19 cellular contexts compared by ENCODE assay signal in genomic region chr3:72301779-72302178, GRCh38.
"Had no signal": no experiment of that assay in that cellular context is flagged by ENCODE, and none has a peak within 500 bp of the region (broad histone marks: within the 10 kb centered on the region; RNA-seq: fewer than 3 reads in every experiment).

No MANE protein-coding gene starts in this region.

- H3K36me3 Mint-ChIP-seq: activated naive CD4-positive, alpha-beta T cell treated with anti-CD3 and anti-CD28 coated beads, Interleukin-2, amount 50 U/mL, for 72 hours; natural killer cell treated with Interleukin-12 subunit alpha and Interleukin-12 subunit beta and Interleukin-15 and Interleukin-18, amount 100 ng/mL, for 72 hours; WTC11 had no signal

- H2AFZ ChIP-seq: hepatocyte had no signal

- ATAC-seq: activated naive CD4-positive, alpha-beta T cell treated with anti-CD3 and anti-CD28 coated beads, Interleukin-2, amount 50 U/mL, for 72 hours; stimulated activated naive CD8-positive, alpha-beta T cell treated with anti-CD3 and anti-CD28 coated beads, Interleukin-15, Interleukin-2, amounts not matched to agents 100 U/mL and 50 U/mL, for 24 hours; WTC11 had no signal

- H3K9me3 ChIP-seq: esophagus squamous epithelium, left ventricle myocardium inferior, right atrium auricular region, thoracic aorta had no signal

- H3K27me3 ChIP-seq: hepatocyte, right atrium auricular region had no signal

- H3K27ac ChIP-seq: coronary artery, esophagus squamous epithelium, hepatocyte, left ventricle myocardium inferior, right atrium auricular region, thoracic aorta had no signal

- H3K27ac Mint-ChIP-seq: activated CD4-positive, alpha-beta memory T cell treated with anti-CD3 and anti-CD28 coated beads, Interleukin-2, amount 10 ng/mL, durations not matched to agents 7 days and 5 days; activated naive CD4-positive, alpha-beta T cell treated with anti-CD3 and anti-CD28 coated beads, Interleukin-2, amount 50 U/mL, for 72 hours; WTC11 had no signal

- H3K4me3 Mint-ChIP-seq: activated CD4-positive, alpha-beta memory T cell treated with anti-CD3 and anti-CD28 coated beads, Interleukin-2, amount 10 ng/mL, durations not matched to agents 7 days and 5 days; natural killer cell treated with Interleukin-12 subunit alpha and Interleukin-12 subunit beta and Interleukin-15 and Interleukin-18, amount 100 ng/mL, for 72 hours; WTC11 had no signal

- H3K9me3 Mint-ChIP-seq: activated CD4-positive, alpha-beta memory T cell treated with anti-CD3 and anti-CD28 coated beads, Interleukin-2, amount 10 ng/mL, durations not matched to agents 7 days and 5 days; natural killer cell treated with Interleukin-12 subunit alpha and Interleukin-12 subunit beta and Interleukin-15 and Interleukin-18, amount 100 ng/mL, for 72 hours had no signal

- H3K4me2 ChIP-seq: hepatocyte had no signal

- DNase-seq: activated CD4-positive, alpha-beta memory T cell treated with anti-CD3 and anti-CD28 coated beads, Interleukin-2, amount 10 ng/mL, durations not matched to agents 7 days and 5 days; activated CD4-positive, alpha-beta T cell treated with anti-CD3 and anti-CD28 coated beads for 4 hours; activated gamma-delta T cell; activated T-cell treated with anti-CD3 and anti-CD28 coated beads, Interleukin-2, amount 50 U/mL, for 48 hours; caudate nucleus; esophagus squamous epithelium; islet precursor cell; left ventricle myocardium inferior; mesendoderm; nucleus accumbens; stimulated activated naive CD8-positive, alpha-beta T cell treated with anti-CD3 and anti-CD28 coated beads, Interleukin-15, Interleukin-2, amounts not matched to agents 100 U/mL and 50 U/mL, for 24 hours; T-helper 2 cell had no signal

- H3K4me1 Mint-ChIP-seq: activated CD4-positive, alpha-beta memory T cell treated with anti-CD3 and anti-CD28 coated beads, Interleukin-2, amount 10 ng/mL, durations not matched to agents 7 days and 5 days had no signal

- H3K4me3 ChIP-seq: coronary artery, esophagus squamous epithelium, hepatocyte, left ventricle myocardium inferior, right atrium auricular region, thoracic aorta had no signal

- H3K36me3 ChIP-seq: esophagus squamous epithelium, left ventricle myocardium inferior, right atrium auricular region, thoracic aorta had no signal
